Comparison of ENCODE assay signal across 20 cellular contexts in genomic region chr10:128017825-128018224, GRCh38.
"Had no signal": no experiment of that assay in that cellular context is flagged by ENCODE, and none has a peak within 500 bp of the region (broad histone marks: within the 10 kb centered on the region; RNA-seq: fewer than 3 reads in every experiment).

No MANE protein-coding gene starts in this region.

- FAIRE-seq: keratinocyte had no signal

- H3K4me1 ChIP-seq: body of pancreas, lower lobe of right lung, parathyroid adenoma, spleen, thyroid gland had no signal

- DNase-seq: activated CD4-positive, alpha-beta T cell treated with anti-CD3 and anti-CD28 coated beads, Interleukin-2, amount 50 U/mL, for 1 hour; activated gamma-delta T cell; activated T-cell treated with anti-CD3 and anti-CD28 coated beads, Interleukin-2, amount 50 U/mL, for 24 hours; amygdala; body of pancreas; erythroblast; foreskin melanocyte; hippocampal formation; lower lobe of right lung; natural killer cell; spleen; stimulated activated CD4-positive, alpha-beta T cell treated with anti-CD3 and anti-CD28 coated beads, Interleukin-4, amount 100 ng/mL, for 4 hours; stimulated activated naive CD4-positive, alpha-beta T cell; SW 1271; T1000 had no signal

- H3K36me3 Mint-ChIP-seq: activated naive CD8-positive, alpha-beta T cell; natural killer cell had no signal

- H3K36me3 ChIP-seq: lower lobe of right lung, neutrophil, spleen, thyroid gland had no signal

- H3K27me3 ChIP-seq: body of pancreas, neutrophil, thyroid gland had no signal

- H3K4me3 Mint-ChIP-seq: activated naive CD8-positive, alpha-beta T cell; natural killer cell had no signal

- H3K27ac ChIP-seq: body of pancreas, lower lobe of right lung, neutrophil, parathyroid adenoma, spleen had no signal

- H3K9ac ChIP-seq: parathyroid adenoma had no signal

- ATAC-seq: body of pancreas, lower lobe of right lung had no signal

- H3K4me3 ChIP-seq: body of pancreas, lower lobe of right lung, spleen, thyroid gland had no signal

- H3K9me3 ChIP-seq: body of pancreas, lower lobe of right lung, neutrophil, spleen, thyroid gland had no signal

- H3K9me3 Mint-ChIP-seq: activated T-cell treated with anti-CD3 and anti-CD28 coated beads, Interleukin-2, amount 50 U/mL, for 24 hours; natural killer cell had no signal

- H3K79me2 ChIP-seq: parathyroid adenoma had no signal

- H3K27ac Mint-ChIP-seq: activated naive CD8-positive, alpha-beta T cell had no signal

- H2AFZ ChIP-seq: parathyroid adenoma had no signal
